In the genomic region with DNA sequence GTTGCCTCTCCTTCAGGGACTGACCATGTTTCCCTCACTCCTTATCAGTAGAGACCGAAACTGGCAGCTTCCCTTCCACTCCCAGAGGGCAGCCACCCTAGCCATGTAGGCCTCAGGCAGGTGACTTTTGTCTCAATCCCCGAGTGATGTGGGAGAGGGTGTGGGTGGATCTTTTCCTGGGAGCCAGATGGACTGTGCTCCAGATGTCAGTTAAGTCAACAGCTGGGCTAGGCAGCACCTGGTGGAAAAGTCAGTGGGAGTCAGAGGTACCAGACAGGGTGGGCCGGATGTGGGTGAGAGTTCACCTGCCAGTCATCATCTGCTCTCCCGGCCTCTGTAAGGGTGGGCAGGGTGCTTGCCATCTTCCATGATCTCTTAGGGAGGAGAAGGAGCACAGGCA, we compare ENCODE assay signal across 16 cellular contexts. TPM values are rescaled to one million over a fixed set of nuclear protein-coding genes. Genes with fewer than 3 reads are reported as not detected.
DNase-seq lines count a peak whose midpoint lies in the region; ATAC-seq and TF ChIP-seq lines count a peak whose summit lies in the region.
"Had no signal": no experiment of that assay in that cellular context is flagged by ENCODE, and none has a peak within 500 bp of the region (broad histone marks: within the 10 kb centered on the region; RNA-seq: fewer than 3 reads in every experiment).

No MANE protein-coding gene starts in this region.

- intact Hi-C loops in activated CD4-positive, alpha-beta T cell treated with anti-CD3 and anti-CD28 coated beads for 36 hours (cut with DNase I, micrococcal nuclease) = loop anchor here (5.0 kb wide), 3 partner anchors 48 to 588 kb away; partner anchors contain the start of genes CCDC87 (in 1 of the 2), CCS (in 1 of the 2), KAT5 (in 1 of the 2) and SF3B2 (in 1 of the 2)

- H3K9me3 ChIP-seq in Karpas-422 (ENCODE audit: low read length) = no peaks in the 10 kb centered on the region
- H3K9me3 ChIP-seq: A549, body of pancreas, sigmoid colon had no signal

- H2AFZ ChIP-seq in Karpas-422 (ENCODE audit: low read length) = no peak overlapping the region

- no peak overlapping the region for H3K9ac ChIP-seq in Karpas-422 (ENCODE audit: low read length)

- peaks cover 20% of the 10 kb centered on the region for H3K36me3 ChIP-seq in Karpas-422 (ENCODE audit: insufficient read depth, low read length)

- no peaks in the 10 kb centered on the region for H3K27me3 ChIP-seq in Karpas-422 (ENCODE audit: low read length)
- H3K27me3 ChIP-seq: body of pancreas, sigmoid colon had no signal

- H3K4me3 ChIP-seq in Karpas-422 (ENCODE audit: low read length) = no peak overlapping the region
- H3K4me3 ChIP-seq: A549, body of pancreas had no signal

- no peaks in the 10 kb centered on the region for H3K27me3 Mint-ChIP-seq in activated CD4-positive, alpha-beta T cell treated with anti-CD3 and anti-CD28 coated beads for 36 hours
- H3K27me3 Mint-ChIP-seq in IgD-negative memory B cell (no peaks in the 10 kb centered on the region), osteocyte (ENCODE audit: unreplicated experiment) (no peaks in the 10 kb centered on the region)
- H3K27me3 Mint-ChIP-seq in activated naive CD8-positive, alpha-beta T cell treated with anti-CD3 and anti-CD28 coated beads for 36 hours = no peaks in the 10 kb centered on the region

- peaks cover 36% of the 10 kb centered on the region for H3K79me2 ChIP-seq in Karpas-422 (ENCODE audit: low read length)

- no peak overlapping the region for H3K4me2 ChIP-seq in Karpas-422 (ENCODE audit: low read depth, low read length, poor library complexity, severe bottlenecking)

- CTCF ChIA-PET in activated CD4-positive, alpha-beta T cell treated with anti-CD3 and anti-CD28 coated beads for 36 hours (lab: Charles Lee) = interaction anchor here (1.0 kb wide), 1 partner anchor 18 kb away, joined by 4 read pairs; no protein-coding TSS in a partner anchor

- H3K36me3 Mint-ChIP-seq in activated CD4-positive, alpha-beta T cell treated with anti-CD3 and anti-CD28 coated beads for 36 hours (ENCODE audit: low read depth) = peaks cover 42% of the 10 kb centered on the region
- H3K36me3 Mint-ChIP-seq in IgD-negative memory B cell (peaks cover 4% of the 10 kb centered on the region), osteocyte (ENCODE audit: unreplicated experiment) (peaks cover 7% of the 10 kb centered on the region)
- peaks cover 49% of the 10 kb centered on the region for H3K36me3 Mint-ChIP-seq in activated naive CD8-positive, alpha-beta T cell treated with anti-CD3 and anti-CD28 coated beads for 36 hours

- H4K20me1 ChIP-seq in Karpas-422 (ENCODE audit: insufficient read depth, low read depth, low read length) = peaks cover 23% of the 10 kb centered on the region

- H3K27ac Mint-ChIP-seq in activated CD4-positive, alpha-beta T cell treated with anti-CD3 and anti-CD28 coated beads for 36 hours = peak overlapping the region; percentile 60
- peak overlapping the region in 2 of 3 donors; percentile 59 to 77 for H3K27ac Mint-ChIP-seq in IgD-negative memory B cell
- H3K27ac Mint-ChIP-seq in activated naive CD8-positive, alpha-beta T cell treated with anti-CD3 and anti-CD28 coated beads for 36 hours = peak overlapping the region; percentile 38
- H3K27ac Mint-ChIP-seq in osteocyte (ENCODE audit: unreplicated experiment) = no peak overlapping the region

- no peaks in the 10 kb centered on the region for H3K9me2 ChIP-seq in Karpas-422 (replicated peaks; ENCODE audit: insufficient read depth, low read length)

- peaks cover 24% of the 10 kb centered on the region for H3K4me1 ChIP-seq in Karpas-422 (ENCODE audit: low read length)

- H3K4me3 Mint-ChIP-seq in activated CD4-positive, alpha-beta T cell treated with anti-CD3 and anti-CD28 coated beads for 36 hours = peak overlapping the region; percentile 55
- H3K4me3 Mint-ChIP-seq in IgD-negative memory B cell = peak overlapping the region in 2 of 4 donors; percentile 65 to 73
- peak overlapping the region; percentile 100 for H3K4me3 Mint-ChIP-seq in activated naive CD8-positive, alpha-beta T cell treated with anti-CD3 and anti-CD28 coated beads for 36 hours
- peak overlapping the region; percentile 47 for H3K4me3 Mint-ChIP-seq in osteocyte (ENCODE audit: unreplicated experiment)

- H3K9me3 Mint-ChIP-seq in activated CD4-positive, alpha-beta T cell treated with anti-CD3 and anti-CD28 coated beads for 36 hours (ENCODE audit: low read depth) = no peaks in the 10 kb centered on the region
- H3K9me3 Mint-ChIP-seq in IgD-negative memory B cell (no peaks in the 10 kb centered on the region), osteocyte (ENCODE audit: unreplicated experiment) (no peaks in the 10 kb centered on the region)
- no peaks in the 10 kb centered on the region for H3K9me3 Mint-ChIP-seq in activated naive CD8-positive, alpha-beta T cell treated with anti-CD3 and anti-CD28 coated beads for 36 hours

- ATAC-seq in activated CD4-positive, alpha-beta T cell treated with anti-CD3 and anti-CD28 coated beads for 36 hours = no peak
- ATAC-seq in GM21390 (IDR thresholded peaks at IDR 0.05; ENCODE audit: unreplicated experiment) = no peak
- ATAC-seq: A549, body of pancreas, left ventricle myocardium superior had no signal

- DNase-seq in activated CD4-positive, alpha-beta T cell treated with anti-CD3 and anti-CD28 coated beads for 36 hours = no peak
- no peak for DNase-seq in activated CD4-positive, alpha-beta T cell treated with anti-CD3 and anti-CD28 coated beads, Interleukin-2, amount 50 U/mL, for 4 hours
- DNase-seq in activated naive CD8-positive, alpha-beta T cell treated with anti-CD3 and anti-CD28 coated beads for 36 hours = no peak
- no peak for DNase-seq in osteocyte (ENCODE audit: extremely low spot score, unreplicated experiment)
- no peak for DNase-seq in NCI-H1048 (lab: John Stamatoyannopoulos, UW)
- DNase-seq in Karpas-422 = no peak
- DNase-seq: body of pancreas; left ventricle myocardium superior; NCI-H1417 treated with DMSO at 0.1 percent for 48 hours; sigmoid colon; stimulated activated CD4-positive, alpha-beta T cell treated with anti-CD3 and anti-CD28 coated beads, Interleukin-4, amount 100 ng/mL, for 4 hours had no signal

- no peak for TF ChIP-seq CTCF in osteocyte (IDR thresholded peaks at IDR 0.05)

- no peak overlapping the region for H3K27ac ChIP-seq in Karpas-422 (ENCODE audit: low read length)

- POLR2A ChIA-PET in activated CD4-positive, alpha-beta T cell treated with anti-CD3 and anti-CD28 coated beads for 36 hours (lab: Charles Lee) = interaction anchor here (0.8 kb wide), 1 partner anchor 18 kb away, joined by 3 read pairs; no protein-coding TSS in a partner anchor

- peaks cover 32% of the 10 kb centered on the region for H3K4me1 Mint-ChIP-seq in activated CD4-positive, alpha-beta T cell treated with anti-CD3 and anti-CD28 coated beads for 36 hours
- H3K4me1 Mint-ChIP-seq in IgD-negative memory B cell = peaks cover 16 to 27% (median 21%) of the 10 kb centered on the region in 3 donors
- H3K4me1 Mint-ChIP-seq in activated naive CD8-positive, alpha-beta T cell treated with anti-CD3 and anti-CD28 coated beads for 36 hours = peaks cover 34% of the 10 kb centered on the region
- peaks cover 29% of the 10 kb centered on the region for H3K4me1 Mint-ChIP-seq in osteocyte (ENCODE audit: unreplicated experiment)

RNA-seq across cellular contexts. Expression of gene BANF1, which starts 1.9 kb away (rescaled TPM):
- total RNA-seq in activated CD4-positive, alpha-beta T cell treated with anti-CD3 and anti-CD28 coated beads for 36 hours = 100 to 1,000 TPM; 233 to 293 TPM
- 284 TPM for polyA plus RNA-seq in IgD-negative memory B cell
- 100 to 1,000 TPM; 253 to 277 TPM for total RNA-seq in activated naive CD8-positive, alpha-beta T cell treated with anti-CD3 and anti-CD28 coated beads for 36 hours
- 207 and 216 TPM in 2 replicates for total RNA-seq in osteocyte
- total RNA-seq in Karpas-422 (2014; rRNA removed; shearing (Covaris generic); ENCODE audit: low replicate concordance) = 44.3 and 84.2 TPM in 2 replicates

RNA-seq across cellular contexts. Expression of gene EIF1AD, which starts 2.2 kb away (rescaled TPM):
- 10 to 100 TPM; 45.1 to 52.2 TPM for total RNA-seq in activated CD4-positive, alpha-beta T cell treated with anti-CD3 and anti-CD28 coated beads for 36 hours
- polyA plus RNA-seq in IgD-negative memory B cell = 35.8 TPM
- total RNA-seq in activated naive CD8-positive, alpha-beta T cell treated with anti-CD3 and anti-CD28 coated beads for 36 hours = 10 to 100 TPM; 56.8 to 63.7 TPM
- 34.6 and 38.1 TPM in 2 replicates for total RNA-seq in osteocyte
- 39.4 and 57.0 TPM in 2 replicates for total RNA-seq in Karpas-422 (2014; rRNA removed; shearing (Covaris generic); ENCODE audit: low replicate concordance)

RNA-seq across cellular contexts. Expression of gene CST6, which starts 7.6 kb away (rescaled TPM):
- total RNA-seq in activated CD4-positive, alpha-beta T cell treated with anti-CD3 and anti-CD28 coated beads for 36 hours = not detected
- not detected for polyA plus RNA-seq in IgD-negative memory B cell
- not detected for total RNA-seq in activated naive CD8-positive, alpha-beta T cell treated with anti-CD3 and anti-CD28 coated beads for 36 hours
- total RNA-seq in osteocyte = not detected in 2 replicates
- total RNA-seq in Karpas-422 (2014; rRNA removed; shearing (Covaris generic); ENCODE audit: low replicate concordance) = not detected in 2 replicates
- total RNA-seq: body of pancreas, left ventricle myocardium superior, sigmoid colon, SK-MEL-5 had no signal
- polyA plus RNA-seq: A549 had no signal

RNA-seq across cellular contexts. Expression of gene CATSPER1, which starts 22.1 kb away (rescaled TPM):
- total RNA-seq in activated CD4-positive, alpha-beta T cell treated with anti-CD3 and anti-CD28 coated beads for 36 hours = not detected
- not detected for polyA plus RNA-seq in IgD-negative memory B cell
- not detected for total RNA-seq in activated naive CD8-positive, alpha-beta T cell treated with anti-CD3 and anti-CD28 coated beads for 36 hours
- total RNA-seq in osteocyte = 0.54 and 1.1 TPM in 2 replicates
- total RNA-seq in Karpas-422 (2014; rRNA removed; shearing (Covaris generic); ENCODE audit: low replicate concordance) = not detected in 2 replicates
- total RNA-seq: body of pancreas, H1, left ventricle myocardium superior, sigmoid colon had no signal
- polyA plus RNA-seq: H1 had no signal

RNA-seq across cellular contexts. Expression of gene SART1, which starts 42.7 kb away (rescaled TPM):
- 10 to 100 TPM; 54.7 to 84.5 TPM for total RNA-seq in activated CD4-positive, alpha-beta T cell treated with anti-CD3 and anti-CD28 coated beads for 36 hours
- polyA plus RNA-seq in IgD-negative memory B cell = 53.1 TPM
- 10 to 100 TPM; 59.6 to 62.6 TPM for total RNA-seq in activated naive CD8-positive, alpha-beta T cell treated with anti-CD3 and anti-CD28 coated beads for 36 hours
- 45.5 and 55.9 TPM in 2 replicates for total RNA-seq in osteocyte
- total RNA-seq in Karpas-422 (2014; rRNA removed; shearing (Covaris generic); ENCODE audit: low replicate concordance) = 23.1 and 63.2 TPM in 2 replicates
